In genomic region chr16:69396187-69397061, GRCh38 we compare ENCODE assay signal across 8 cellular contexts. TPM values are rescaled to one million over a fixed set of nuclear protein-coding genes. Genes with fewer than 3 reads are reported as not detected.
DNase-seq lines count a peak whose midpoint lies in the region; ATAC-seq and TF ChIP-seq lines count a peak whose summit lies in the region.

No MANE protein-coding gene starts in this region.

- no peaks in the 10 kb centered on the region for H3K36me3 ChIP-seq in BLaER1 treated with 17β-estradiol and CSF1 and Interleukin-3, amounts not matched to agents 10 nM and 100 nM

- H4K20me1 ChIP-seq in BLaER1 treated with 17β-estradiol and CSF1 and Interleukin-3, amounts not matched to agents 10 nM and 100 nM: no peaks in the 10 kb centered on the region

- no peak; the same call in 1 of the 2 replicates for TF ChIP-seq CTCF in WTC11 (IDR thresholded peaks at IDR 0.05)

- H3K4me1 Mint-ChIP-seq in WTC11: peaks cover 12% of the 10 kb centered on the region

- ATAC-seq in WTC11: peak; percentile 27; the same call in 1 of the 2 replicates
- no peak for ATAC-seq in HG03439 (IDR thresholded peaks at IDR 0.05; ENCODE audit: unreplicated experiment)

- peak overlapping the region; percentile 31 to 89 (median 78) for H3K4me2 ChIP-seq in BLaER1 treated with 17β-estradiol and CSF1 and Interleukin-3, amounts not matched to agents 10 nM and 100 nM

- peak overlapping the region; percentile 22 for H3K27ac Mint-ChIP-seq in WTC11

- POLR2A ChIA-PET in WTC11 (lab: Charles Lee): no interaction called here

- DNase-seq in H4 (ENCODE audit: low spot score) (peak; percentile 96), NCI-H2227 (lab: John Stamatoyannopoulos, UW; ENCODE audit: unreplicated experiment) (peak; percentile 85), WTC11 (ENCODE audit: low spot score) (peak; percentile 71), caudate nucleus (lab: John Stamatoyannopoulos, UW) (peak in 47 of 61 donors; percentile 4 to 79 (median 44)), kidney tubule cell (ENCODE audit: low spot score) (peak; percentile 86)
- DNase-seq in stimulated activated CD4-positive, alpha-beta T cell treated with anti-CD3 and anti-CD28 coated beads, Interleukin-1b, Interleukin-23, amount 100 ng/mL, for 1 hour (ENCODE audit: low read depth in 2 of 2): peak; percentile 33 to 42

- peak overlapping the region in 6 of 10 experiments; percentile 5 to 27 (median 17); a peak in 5 of 20 replicates for H3K4me3 ChIP-seq in BLaER1 treated with 17β-estradiol and CSF1 and Interleukin-3, amounts not matched to agents 10 nM and 100 nM

- CTCF ChIA-PET in WTC11 (lab: Charles Lee): interaction anchor here (0.6 to 2.5 kb wide), 54 partner anchors 9 to 541 kb away, joined by 3 to 25 read pairs (median 4); partner anchors contain the start of genes CYB5B, NOB1 and TERF2

- H3K9me3 Mint-ChIP-seq in WTC11: no peaks in the 10 kb centered on the region

- peak overlapping the region; percentile 47 to 96 (median 90); a peak in 21 of 22 replicates for H3K27ac ChIP-seq in BLaER1 treated with 17β-estradiol and CSF1 and Interleukin-3, amounts not matched to agents 10 nM and 100 nM
- peak overlapping the region; percentile 65 for H3K27ac ChIP-seq in caudate nucleus (ENCODE audit: low read depth, low read length)

- H3K27me3 Mint-ChIP-seq in WTC11 (ENCODE audit: low read depth): 0 out of 2 replicates have a peak, but pooled peaks cover 3% of the 10 kb centered on the region

- H3K9ac ChIP-seq in BLaER1 treated with 17β-estradiol and CSF1 and Interleukin-3, amounts not matched to agents 10 nM and 100 nM: peak overlapping the region; percentile 57 to 83 (median 78); a peak in 21 of 22 replicates

- no peaks in the 10 kb centered on the region for H3K36me3 Mint-ChIP-seq in WTC11

- no peaks in the 10 kb centered on the region for H3K9me3 ChIP-seq in BLaER1 treated with 17β-estradiol and CSF1 and Interleukin-3, amounts not matched to agents 10 nM and 100 nM (replicated peaks in 1 of 11)

- no peak overlapping the region for H3K4me3 Mint-ChIP-seq in WTC11

- H3K4me1 ChIP-seq in BLaER1 treated with 17β-estradiol and CSF1 and Interleukin-3, amounts not matched to agents 10 nM and 100 nM: peaks cover 24 to 56% (median 48%) of the 10 kb centered on the region in 10 experiments

- H3K27me3 ChIP-seq in BLaER1 treated with 17β-estradiol and CSF1 and Interleukin-3, amounts not matched to agents 10 nM and 100 nM: no peaks in the 10 kb centered on the region

TF ChIP-seq in WTC11, 78 proteins besides CTCF, POLR2A, EP300 and RAD21:
- no peak for TF ChIP-seq ZNF317 (CRISPR knock-in tag; IDR thresholded peaks at IDR 0.05; ENCODE audit: borderline replicate concordance, low read depth)
- peak; percentile 83 for TF ChIP-seq GABPB1 (CRISPR knock-in tag; IDR thresholded peaks at IDR 0.05)

RNA-seq across cellular contexts. Expression of gene TERF2, which starts 10.6 kb away (rescaled TPM):
- total RNA-seq in H4 (2014; rRNA removed; shearing (Covaris generic)): 6.9 and 7.8 TPM in 2 replicates
- total RNA-seq in WTC11 (2021): 30.0 to 35.7 TPM (median 31.3 TPM) in 3 replicates

RNA-seq across cellular contexts. Expression of gene CYB5B, which starts 28.0 kb away (rescaled TPM):
- total RNA-seq in H4 (2014; rRNA removed; shearing (Covaris generic)): 111 and 128 TPM in 2 replicates
- 95.3 to 109 TPM (median 99.7 TPM) in 3 replicates for total RNA-seq in WTC11 (2021)

RNA-seq across cellular contexts. Expression of gene TMED6, which starts 44.8 kb away (rescaled TPM):
- total RNA-seq in H4 (2014; rRNA removed; shearing (Covaris generic)): not detected in 2 replicates
- 0.44 to 0.72 TPM (median 0.62 TPM) in 3 replicates for total RNA-seq in WTC11 (2021)

RNA-seq across cellular contexts. Expression of gene NIP7, which starts 56.9 kb away (rescaled TPM):
- total RNA-seq in H4 (2014; rRNA removed; shearing (Covaris generic)): 28.9 and 44.9 TPM in 2 replicates
- total RNA-seq in WTC11 (2021): 39.2 to 43.7 TPM (median 40.5 TPM) in 3 replicates

RNA-seq across cellular contexts. Expression of gene COG8, which starts 57.1 kb away (rescaled TPM):
- total RNA-seq in H4 (2014; rRNA removed; shearing (Covaris generic)): 28.8 and 30.8 TPM in 2 replicates
- 56.5 to 59.5 TPM (median 59.5 TPM) in 3 replicates for total RNA-seq in WTC11 (2021)

Comparison
In these comparisons a context has a peak if more than half of its experiments do, and no peak if none do; other contexts are left out.
1. DNase-seq: peak in every context shown above with its lines; median percentile 96 in H4; 86 in kidney tubule cell; 85 in NCI-H2227; 71 in WTC11; 44 in caudate nucleus; 38 in stimulated activated CD4-positive, alpha-beta T cell treated with anti-CD3 and anti-CD28 coated beads, Interleukin-1b, Interleukin-23, amount 100 ng/mL, for 1 hour.